ENCODE assay signal across 1 cellular context in the genomic region with DNA sequence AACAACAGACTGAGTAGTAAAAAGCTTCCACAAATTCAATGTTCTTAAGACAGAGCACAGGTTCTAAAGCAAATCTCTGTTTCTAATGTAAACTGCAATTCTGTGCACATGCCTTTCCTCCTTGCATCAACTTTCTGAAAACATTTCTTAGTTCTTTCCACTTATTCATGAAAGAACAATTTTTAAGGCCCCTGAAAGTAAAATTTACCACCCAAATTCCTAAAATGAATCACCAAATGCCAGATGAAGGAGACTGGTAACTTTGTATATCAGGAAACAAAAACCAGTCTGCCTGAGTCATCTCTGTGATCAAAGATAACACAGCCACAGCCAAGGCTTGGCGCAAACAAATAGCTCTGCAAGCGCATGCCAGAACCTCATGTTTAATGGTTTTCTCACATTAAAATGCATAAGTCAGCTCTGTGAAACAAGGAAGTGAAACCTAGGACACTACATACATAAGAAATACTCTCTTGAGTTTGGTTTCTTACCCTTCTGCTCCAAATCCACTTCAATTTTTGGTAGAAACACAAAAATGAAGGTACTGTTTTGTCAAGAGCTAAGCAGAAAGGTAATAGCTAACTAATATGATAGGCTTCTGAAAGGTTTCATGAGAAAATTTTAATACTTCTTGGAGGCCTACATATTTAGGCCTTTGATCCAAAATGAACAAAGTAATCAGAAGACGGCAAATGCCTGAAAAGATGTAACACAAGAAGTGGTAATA.
TF ChIP-seq lines count a peak whose summit lies in the region.

No MANE protein-coding gene starts in this region.

TF ChIP-seq in K562, 482 proteins besides CTCF, POLR2A, EP300 and RAD21 (continued from another document and continues in another):
- TF ChIP-seq, protein P1, sequence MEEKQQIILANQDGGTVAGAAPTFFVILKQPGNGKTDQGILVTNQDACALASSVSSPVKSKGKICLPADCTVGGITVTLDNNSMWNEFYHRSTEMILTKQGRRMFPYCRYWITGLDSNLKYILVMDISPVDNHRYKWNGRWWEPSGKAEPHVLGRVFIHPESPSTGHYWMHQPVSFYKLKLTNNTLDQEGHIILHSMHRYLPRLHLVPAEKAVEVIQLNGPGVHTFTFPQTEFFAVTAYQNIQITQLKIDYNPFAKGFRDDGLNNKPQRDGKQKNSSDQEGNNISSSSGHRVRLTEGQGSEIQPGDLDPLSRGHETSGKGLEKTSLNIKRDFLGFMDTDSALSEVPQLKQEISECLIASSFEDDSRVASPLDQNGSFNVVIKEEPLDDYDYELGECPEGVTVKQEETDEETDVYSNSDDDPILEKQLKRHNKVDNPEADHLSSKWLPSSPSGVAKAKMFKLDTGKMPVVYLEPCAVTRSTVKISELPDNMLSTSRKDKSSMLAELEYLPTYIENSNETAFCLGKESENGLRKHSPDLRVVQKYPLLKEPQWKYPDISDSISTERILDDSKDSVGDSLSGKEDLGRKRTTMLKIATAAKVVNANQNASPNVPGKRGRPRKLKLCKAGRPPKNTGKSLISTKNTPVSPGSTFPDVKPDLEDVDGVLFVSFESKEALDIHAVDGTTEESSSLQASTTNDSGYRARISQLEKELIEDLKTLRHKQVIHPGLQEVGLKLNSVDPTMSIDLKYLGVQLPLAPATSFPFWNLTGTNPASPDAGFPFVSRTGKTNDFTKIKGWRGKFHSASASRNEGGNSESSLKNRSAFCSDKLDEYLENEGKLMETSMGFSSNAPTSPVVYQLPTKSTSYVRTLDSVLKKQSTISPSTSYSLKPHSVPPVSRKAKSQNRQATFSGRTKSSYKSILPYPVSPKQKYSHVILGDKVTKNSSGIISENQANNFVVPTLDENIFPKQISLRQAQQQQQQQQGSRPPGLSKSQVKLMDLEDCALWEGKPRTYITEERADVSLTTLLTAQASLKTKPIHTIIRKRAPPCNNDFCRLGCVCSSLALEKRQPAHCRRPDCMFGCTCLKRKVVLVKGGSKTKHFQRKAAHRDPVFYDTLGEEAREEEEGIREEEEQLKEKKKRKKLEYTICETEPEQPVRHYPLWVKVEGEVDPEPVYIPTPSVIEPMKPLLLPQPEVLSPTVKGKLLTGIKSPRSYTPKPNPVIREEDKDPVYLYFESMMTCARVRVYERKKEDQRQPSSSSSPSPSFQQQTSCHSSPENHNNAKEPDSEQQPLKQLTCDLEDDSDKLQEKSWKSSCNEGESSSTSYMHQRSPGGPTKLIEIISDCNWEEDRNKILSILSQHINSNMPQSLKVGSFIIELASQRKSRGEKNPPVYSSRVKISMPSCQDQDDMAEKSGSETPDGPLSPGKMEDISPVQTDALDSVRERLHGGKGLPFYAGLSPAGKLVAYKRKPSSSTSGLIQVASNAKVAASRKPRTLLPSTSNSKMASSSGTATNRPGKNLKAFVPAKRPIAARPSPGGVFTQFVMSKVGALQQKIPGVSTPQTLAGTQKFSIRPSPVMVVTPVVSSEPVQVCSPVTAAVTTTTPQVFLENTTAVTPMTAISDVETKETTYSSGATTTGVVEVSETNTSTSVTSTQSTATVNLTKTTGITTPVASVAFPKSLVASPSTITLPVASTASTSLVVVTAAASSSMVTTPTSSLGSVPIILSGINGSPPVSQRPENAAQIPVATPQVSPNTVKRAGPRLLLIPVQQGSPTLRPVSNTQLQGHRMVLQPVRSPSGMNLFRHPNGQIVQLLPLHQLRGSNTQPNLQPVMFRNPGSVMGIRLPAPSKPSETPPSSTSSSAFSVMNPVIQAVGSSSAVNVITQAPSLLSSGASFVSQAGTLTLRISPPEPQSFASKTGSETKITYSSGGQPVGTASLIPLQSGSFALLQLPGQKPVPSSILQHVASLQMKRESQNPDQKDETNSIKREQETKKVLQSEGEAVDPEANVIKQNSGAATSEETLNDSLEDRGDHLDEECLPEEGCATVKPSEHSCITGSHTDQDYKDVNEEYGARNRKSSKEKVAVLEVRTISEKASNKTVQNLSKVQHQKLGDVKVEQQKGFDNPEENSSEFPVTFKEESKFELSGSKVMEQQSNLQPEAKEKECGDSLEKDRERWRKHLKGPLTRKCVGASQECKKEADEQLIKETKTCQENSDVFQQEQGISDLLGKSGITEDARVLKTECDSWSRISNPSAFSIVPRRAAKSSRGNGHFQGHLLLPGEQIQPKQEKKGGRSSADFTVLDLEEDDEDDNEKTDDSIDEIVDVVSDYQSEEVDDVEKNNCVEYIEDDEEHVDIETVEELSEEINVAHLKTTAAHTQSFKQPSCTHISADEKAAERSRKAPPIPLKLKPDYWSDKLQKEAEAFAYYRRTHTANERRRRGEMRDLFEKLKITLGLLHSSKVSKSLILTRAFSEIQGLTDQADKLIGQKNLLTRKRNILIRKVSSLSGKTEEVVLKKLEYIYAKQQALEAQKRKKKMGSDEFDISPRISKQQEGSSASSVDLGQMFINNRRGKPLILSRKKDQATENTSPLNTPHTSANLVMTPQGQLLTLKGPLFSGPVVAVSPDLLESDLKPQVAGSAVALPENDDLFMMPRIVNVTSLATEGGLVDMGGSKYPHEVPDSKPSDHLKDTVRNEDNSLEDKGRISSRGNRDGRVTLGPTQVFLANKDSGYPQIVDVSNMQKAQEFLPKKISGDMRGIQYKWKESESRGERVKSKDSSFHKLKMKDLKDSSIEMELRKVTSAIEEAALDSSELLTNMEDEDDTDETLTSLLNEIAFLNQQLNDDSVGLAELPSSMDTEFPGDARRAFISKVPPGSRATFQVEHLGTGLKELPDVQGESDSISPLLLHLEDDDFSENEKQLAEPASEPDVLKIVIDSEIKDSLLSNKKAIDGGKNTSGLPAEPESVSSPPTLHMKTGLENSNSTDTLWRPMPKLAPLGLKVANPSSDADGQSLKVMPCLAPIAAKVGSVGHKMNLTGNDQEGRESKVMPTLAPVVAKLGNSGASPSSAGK (IDR thresholded peaks at IDR 0.05) = peak; percentile 82
- TF ChIP-seq NR3C1 (CRISPR knock-in tag; IDR thresholded peaks at IDR 0.05) = no peak
- TF ChIP-seq, protein P2, sequence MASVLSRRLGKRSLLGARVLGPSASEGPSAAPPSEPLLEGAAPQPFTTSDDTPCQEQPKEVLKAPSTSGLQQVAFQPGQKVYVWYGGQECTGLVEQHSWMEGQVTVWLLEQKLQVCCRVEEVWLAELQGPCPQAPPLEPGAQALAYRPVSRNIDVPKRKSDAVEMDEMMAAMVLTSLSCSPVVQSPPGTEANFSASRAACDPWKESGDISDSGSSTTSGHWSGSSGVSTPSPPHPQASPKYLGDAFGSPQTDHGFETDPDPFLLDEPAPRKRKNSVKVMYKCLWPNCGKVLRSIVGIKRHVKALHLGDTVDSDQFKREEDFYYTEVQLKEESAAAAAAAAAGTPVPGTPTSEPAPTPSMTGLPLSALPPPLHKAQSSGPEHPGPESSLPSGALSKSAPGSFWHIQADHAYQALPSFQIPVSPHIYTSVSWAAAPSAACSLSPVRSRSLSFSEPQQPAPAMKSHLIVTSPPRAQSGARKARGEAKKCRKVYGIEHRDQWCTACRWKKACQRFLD (CRISPR knock-in tag; IDR thresholded peaks at IDR 0.05) = peak; percentile 90
- TF ChIP-seq FOS (IDR thresholded peaks at IDR 0.05; ENCODE audit: extremely low read depth, insufficient read length) = peak; percentile 48
- peak; percentile 59; the same call in 1 of the 2 replicates for TF ChIP-seq MYNN (IDR thresholded peaks at IDR 0.05)
- no peak for TF ChIP-seq MYNN (CRISPR knock-in tag; IDR thresholded peaks at IDR 0.05)
- TF ChIP-seq HMG20A (CRISPR knock-in tag; conservative IDR thresholded peaks at IDR 0.05) = no peak
- TF ChIP-seq, protein P3, sequence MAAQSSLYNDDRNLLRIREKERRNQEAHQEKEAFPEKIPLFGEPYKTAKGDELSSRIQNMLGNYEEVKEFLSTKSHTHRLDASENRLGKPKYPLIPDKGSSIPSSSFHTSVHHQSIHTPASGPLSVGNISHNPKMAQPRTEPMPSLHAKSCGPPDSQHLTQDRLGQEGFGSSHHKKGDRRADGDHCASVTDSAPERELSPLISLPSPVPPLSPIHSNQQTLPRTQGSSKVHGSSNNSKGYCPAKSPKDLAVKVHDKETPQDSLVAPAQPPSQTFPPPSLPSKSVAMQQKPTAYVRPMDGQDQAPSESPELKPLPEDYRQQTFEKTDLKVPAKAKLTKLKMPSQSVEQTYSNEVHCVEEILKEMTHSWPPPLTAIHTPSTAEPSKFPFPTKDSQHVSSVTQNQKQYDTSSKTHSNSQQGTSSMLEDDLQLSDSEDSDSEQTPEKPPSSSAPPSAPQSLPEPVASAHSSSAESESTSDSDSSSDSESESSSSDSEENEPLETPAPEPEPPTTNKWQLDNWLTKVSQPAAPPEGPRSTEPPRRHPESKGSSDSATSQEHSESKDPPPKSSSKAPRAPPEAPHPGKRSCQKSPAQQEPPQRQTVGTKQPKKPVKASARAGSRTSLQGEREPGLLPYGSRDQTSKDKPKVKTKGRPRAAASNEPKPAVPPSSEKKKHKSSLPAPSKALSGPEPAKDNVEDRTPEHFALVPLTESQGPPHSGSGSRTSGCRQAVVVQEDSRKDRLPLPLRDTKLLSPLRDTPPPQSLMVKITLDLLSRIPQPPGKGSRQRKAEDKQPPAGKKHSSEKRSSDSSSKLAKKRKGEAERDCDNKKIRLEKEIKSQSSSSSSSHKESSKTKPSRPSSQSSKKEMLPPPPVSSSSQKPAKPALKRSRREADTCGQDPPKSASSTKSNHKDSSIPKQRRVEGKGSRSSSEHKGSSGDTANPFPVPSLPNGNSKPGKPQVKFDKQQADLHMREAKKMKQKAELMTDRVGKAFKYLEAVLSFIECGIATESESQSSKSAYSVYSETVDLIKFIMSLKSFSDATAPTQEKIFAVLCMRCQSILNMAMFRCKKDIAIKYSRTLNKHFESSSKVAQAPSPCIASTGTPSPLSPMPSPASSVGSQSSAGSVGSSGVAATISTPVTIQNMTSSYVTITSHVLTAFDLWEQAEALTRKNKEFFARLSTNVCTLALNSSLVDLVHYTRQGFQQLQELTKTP (IDR thresholded peaks at IDR 0.05; ENCODE audit: low read depth in 1 of 2, partially characterized antibody in 2 of 2) = peak; percentile 51 to 75
- no peak for TF ChIP-seq RBM34 (IDR thresholded peaks at IDR 0.05; ENCODE audit: borderline replicate concordance, insufficient read depth, low read length)
- TF ChIP-seq, protein P4, sequence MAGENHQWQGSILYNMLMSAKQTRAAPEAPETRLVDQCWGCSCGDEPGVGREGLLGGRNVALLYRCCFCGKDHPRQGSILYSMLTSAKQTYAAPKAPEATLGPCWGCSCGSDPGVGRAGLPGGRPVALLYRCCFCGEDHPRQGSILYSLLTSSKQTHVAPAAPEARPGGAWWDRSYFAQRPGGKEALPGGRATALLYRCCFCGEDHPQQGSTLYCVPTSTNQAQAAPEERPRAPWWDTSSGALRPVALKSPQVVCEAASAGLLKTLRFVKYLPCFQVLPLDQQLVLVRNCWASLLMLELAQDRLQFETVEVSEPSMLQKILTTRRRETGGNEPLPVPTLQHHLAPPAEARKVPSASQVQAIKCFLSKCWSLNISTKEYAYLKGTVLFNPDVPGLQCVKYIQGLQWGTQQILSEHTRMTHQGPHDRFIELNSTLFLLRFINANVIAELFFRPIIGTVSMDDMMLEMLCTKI (IDR thresholded peaks at IDR 0.05; ENCODE audit: partially characterized antibody) = no peak
- TF ChIP-seq ZNF324 (CRISPR knock-in tag; IDR thresholded peaks at IDR 0.05) = no peak
- TF ChIP-seq, protein P5, sequence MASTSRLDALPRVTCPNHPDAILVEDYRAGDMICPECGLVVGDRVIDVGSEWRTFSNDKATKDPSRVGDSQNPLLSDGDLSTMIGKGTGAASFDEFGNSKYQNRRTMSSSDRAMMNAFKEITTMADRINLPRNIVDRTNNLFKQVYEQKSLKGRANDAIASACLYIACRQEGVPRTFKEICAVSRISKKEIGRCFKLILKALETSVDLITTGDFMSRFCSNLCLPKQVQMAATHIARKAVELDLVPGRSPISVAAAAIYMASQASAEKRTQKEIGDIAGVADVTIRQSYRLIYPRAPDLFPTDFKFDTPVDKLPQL (IDR thresholded peaks at IDR 0.05; ENCODE audit: extremely low read depth, insufficient read length) = no peak
- TF ChIP-seq, protein P6, sequence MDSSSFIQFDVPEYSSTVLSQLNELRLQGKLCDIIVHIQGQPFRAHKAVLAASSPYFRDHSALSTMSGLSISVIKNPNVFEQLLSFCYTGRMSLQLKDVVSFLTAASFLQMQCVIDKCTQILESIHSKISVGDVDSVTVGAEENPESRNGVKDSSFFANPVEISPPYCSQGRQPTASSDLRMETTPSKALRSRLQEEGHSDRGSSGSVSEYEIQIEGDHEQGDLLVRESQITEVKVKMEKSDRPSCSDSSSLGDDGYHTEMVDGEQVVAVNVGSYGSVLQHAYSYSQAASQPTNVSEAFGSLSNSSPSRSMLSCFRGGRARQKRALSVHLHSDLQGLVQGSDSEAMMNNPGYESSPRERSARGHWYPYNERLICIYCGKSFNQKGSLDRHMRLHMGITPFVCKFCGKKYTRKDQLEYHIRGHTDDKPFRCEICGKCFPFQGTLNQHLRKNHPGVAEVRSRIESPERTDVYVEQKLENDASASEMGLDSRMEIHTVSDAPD (CRISPR knock-in tag; IDR thresholded peaks at IDR 0.05) = no peak
- no peak for TF ChIP-seq HNRNPUL1 (IDR thresholded peaks at IDR 0.05; ENCODE audit: low read length)
- TF ChIP-seq ZNF79 (CRISPR knock-in tag; IDR thresholded peaks at IDR 0.05; ENCODE audit: low read depth) = 0 out of 2 replicates have a peak, but pooled peaks have one; percentile 27
- TF ChIP-seq CSDE1 (IDR thresholded peaks at IDR 0.05) = no peak
- no peak for TF ChIP-seq HLTF (IDR thresholded peaks at IDR 0.05)
- TF ChIP-seq ZNF384 (IDR thresholded peaks at IDR 0.05; ENCODE audit: low read depth, low read length) = no peak
- TF ChIP-seq, protein P7, sequence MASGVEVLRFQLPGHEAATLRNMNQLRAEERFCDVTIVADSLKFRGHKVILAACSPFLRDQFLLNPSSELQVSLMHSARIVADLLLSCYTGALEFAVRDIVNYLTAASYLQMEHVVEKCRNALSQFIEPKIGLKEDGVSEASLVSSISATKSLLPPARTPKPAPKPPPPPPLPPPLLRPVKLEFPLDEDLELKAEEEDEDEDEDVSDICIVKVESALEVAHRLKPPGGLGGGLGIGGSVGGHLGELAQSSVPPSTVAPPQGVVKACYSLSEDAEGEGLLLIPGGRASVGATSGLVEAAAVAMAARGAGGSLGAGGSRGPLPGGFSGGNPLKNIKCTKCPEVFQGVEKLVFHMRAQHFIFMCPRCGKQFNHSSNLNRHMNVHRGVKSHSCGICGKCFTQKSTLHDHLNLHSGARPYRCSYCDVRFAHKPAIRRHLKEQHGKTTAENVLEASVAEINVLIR (CRISPR knock-in tag; IDR thresholded peaks at IDR 0.05) = no peak
- peak; percentile 46 to 72; a peak in 3 of 4 replicates for TF ChIP-seq TRIM24 (IDR thresholded peaks at IDR 0.05)
